In the genomic region with DNA sequence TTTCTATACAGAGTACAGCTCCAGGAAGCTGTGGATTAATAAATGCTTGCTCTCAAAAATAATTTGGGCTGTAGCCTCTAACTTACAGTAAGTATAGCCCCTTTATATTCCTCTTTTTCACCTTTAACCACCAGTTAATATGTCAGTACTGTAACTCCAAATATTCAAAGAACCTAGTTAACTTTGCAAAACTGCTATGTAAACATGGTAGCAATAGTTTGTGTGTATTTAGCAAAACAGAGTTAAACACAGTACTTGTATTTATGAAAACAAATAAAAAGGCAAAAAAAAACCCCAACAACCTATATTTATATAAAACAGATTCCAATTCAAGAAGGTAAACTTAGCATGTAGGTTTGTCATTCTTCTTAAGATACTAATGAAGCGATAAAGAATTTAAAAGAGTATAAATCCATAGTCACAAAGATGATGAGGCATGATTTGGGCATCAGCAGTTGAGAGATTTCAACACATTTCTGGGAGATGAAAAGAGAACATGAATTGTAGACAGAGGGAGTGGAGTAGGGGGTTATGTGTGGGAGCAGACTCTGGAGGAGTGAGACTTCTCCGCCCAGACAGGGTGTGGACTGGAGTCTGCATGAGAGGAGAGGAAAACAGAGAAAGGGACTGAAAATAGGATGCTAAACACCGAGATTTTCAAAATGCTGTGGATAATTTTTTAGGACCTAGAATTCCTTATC, we compare ENCODE assay signal across 1 cellular context.
TF ChIP-seq lines count a peak whose summit lies in the region.

No MANE protein-coding gene starts in this region.

TF ChIP-seq in HEK293, 187 proteins besides CTCF, POLR2A, EP300 and RAD21 (continued from another document):
- TF ChIP-seq, protein P1, sequence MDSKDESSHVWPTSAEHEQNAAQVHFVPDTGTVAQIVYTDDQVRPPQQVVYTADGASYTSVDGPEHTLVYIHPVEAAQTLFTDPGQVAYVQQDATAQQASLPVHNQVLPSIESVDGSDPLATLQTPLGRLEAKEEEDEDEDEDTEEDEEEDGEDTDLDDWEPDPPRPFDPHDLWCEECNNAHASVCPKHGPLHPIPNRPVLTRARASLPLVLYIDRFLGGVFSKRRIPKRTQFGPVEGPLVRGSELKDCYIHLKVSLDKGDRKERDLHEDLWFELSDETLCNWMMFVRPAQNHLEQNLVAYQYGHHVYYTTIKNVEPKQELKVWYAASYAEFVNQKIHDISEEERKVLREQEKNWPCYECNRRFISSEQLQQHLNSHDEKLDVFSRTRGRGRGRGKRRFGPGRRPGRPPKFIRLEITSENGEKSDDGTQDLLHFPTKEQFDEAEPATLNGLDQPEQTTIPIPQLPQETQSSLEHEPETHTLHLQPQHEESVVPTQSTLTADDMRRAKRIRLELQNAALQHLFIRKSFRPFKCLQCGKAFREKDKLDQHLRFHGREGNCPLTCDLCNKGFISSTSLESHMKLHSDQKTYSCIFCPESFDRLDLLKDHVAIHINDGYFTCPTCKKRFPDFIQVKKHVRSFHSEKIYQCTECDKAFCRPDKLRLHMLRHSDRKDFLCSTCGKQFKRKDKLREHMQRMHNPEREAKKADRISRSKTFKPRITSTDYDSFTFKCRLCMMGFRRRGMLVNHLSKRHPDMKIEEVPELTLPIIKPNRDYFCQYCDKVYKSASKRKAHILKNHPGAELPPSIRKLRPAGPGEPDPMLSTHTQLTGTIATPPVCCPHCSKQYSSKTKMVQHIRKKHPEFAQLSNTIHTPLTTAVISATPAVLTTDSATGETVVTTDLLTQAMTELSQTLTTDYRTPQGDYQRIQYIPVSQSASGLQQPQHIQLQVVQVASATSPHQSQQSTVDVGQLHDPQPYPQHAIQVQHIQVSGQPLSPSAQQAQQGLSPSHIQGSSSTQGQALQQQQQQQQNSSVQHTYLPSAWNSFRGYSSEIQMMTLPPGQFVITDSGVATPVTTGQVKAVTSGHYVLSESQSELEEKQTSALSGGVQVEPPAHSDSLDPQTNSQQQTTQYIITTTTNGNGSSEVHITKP (tag by site-specific recombination; IDR thresholded peaks at IDR 0.05), result no peak
- TF ChIP-seq ZNF292 (tag by site-specific recombination; IDR thresholded peaks at IDR 0.05; ENCODE audit: borderline replicate concordance, low read depth) (no peak), RBAK (tag by site-specific recombination; IDR thresholded peaks at IDR 0.05) (no peak), SETDB1 (IDR thresholded peaks at IDR 0.05; ENCODE audit: insufficient read length, low read length) (no peak), ZNF274 (IDR thresholded peaks at IDR 0.05; ENCODE audit: low read length) (no peak), ZNF274 (tag by site-specific recombination; IDR thresholded peaks at IDR 0.05; ENCODE audit: borderline replicate concordance) (no peak), ZNF157 (tag by site-specific recombination; IDR thresholded peaks at IDR 0.05) (no peak)
